Comparison of ENCODE assay signal across 8 cellular contexts in genomic region chr1:224266105-224266935, GRCh38.
DNase-seq lines count a peak whose midpoint lies in the region; ATAC-seq and TF ChIP-seq lines count a peak whose summit lies in the region.

No MANE protein-coding gene starts in this region.

- no peaks in the 10 kb centered on the region for H3K27me3 ChIP-seq in upper lobe of left lung

- peaks cover 0 to 4% (median 0%) of the 10 kb centered on the region in 4 donors for H3K4me1 ChIP-seq in upper lobe of left lung

- H3K9me3 ChIP-seq in upper lobe of left lung = no peaks in the 10 kb centered on the region

- DNase-seq in GM12864 (ENCODE audit: low read depth) (peak; percentile 12), GM20000 (ENCODE audit: low spot score) (peak; percentile 31), fibroblast of villous mesenchyme (ENCODE audit: low read depth) (peak; percentile 59), pons (ENCODE audit: low spot score) (no peak), nucleus accumbens (lab: John Stamatoyannopoulos, UW) (no peak), upper lobe of left lung (no peak), HuH-7.5 (ENCODE audit: low spot score) (no peak)

- no peak for TF ChIP-seq POLR2A in upper lobe of left lung (IDR thresholded peaks at IDR 0.05)

- H3K36me3 ChIP-seq in upper lobe of left lung = peaks cover 0 to 35% (median 15%) of the 10 kb centered on the region in 4 donors

- TF ChIP-seq CTCF in GM12864 (IDR thresholded peaks at IDR 0.05; ENCODE audit: low read depth, low read length, missing control alignments) = no peak
- TF ChIP-seq CTCF in GM20000 (IDR thresholded peaks at IDR 0.05; ENCODE audit: extremely low read depth, missing control alignments) = no peak
- no peak for TF ChIP-seq CTCF in fibroblast of villous mesenchyme (IDR thresholded peaks at IDR 0.05; ENCODE audit: insufficient read depth, low read depth, low read length)
- TF ChIP-seq CTCF in upper lobe of left lung (IDR thresholded peaks at IDR 0.05) = no peak

- TF ChIP-seq EP300 in upper lobe of left lung (IDR thresholded peaks at IDR 0.05) = no peak

- ATAC-seq in HG03354 (IDR thresholded peaks at IDR 0.05; ENCODE audit: poor library complexity, severe bottlenecking, unreplicated experiment) = peak; percentile 57
- ATAC-seq in upper lobe of left lung (ENCODE audit: low FRiP score in 2 of 2) = no peak

- H3K27ac ChIP-seq in upper lobe of left lung = no peak overlapping the region

- 83 to 84% methylated on average over 3 of the region's 3 CpGs for WGBS in upper lobe of left lung, 2 donors

- no peak overlapping the region for H3K4me3 ChIP-seq in GM12864 (ENCODE audit: low read depth, low read length)
- no peak overlapping the region for H3K4me3 ChIP-seq in fibroblast of villous mesenchyme (ENCODE audit: low read depth, low read length)
- H3K4me3 ChIP-seq in upper lobe of left lung = no peak overlapping the region

Comparison
In these comparisons a context has a peak if more than half of its experiments do, and no peak if none do; other contexts are left out.
1. DNase-seq: peak in GM12864 (single experiment), GM20000 (single experiment) and fibroblast of villous mesenchyme (single experiment); none in pons (single experiment), nucleus accumbens (0 of 56), upper lobe of left lung (0 of 2) and HuH-7.5 (single experiment).